ENCODE assay signal across 1 cellular context in the genomic region with DNA sequence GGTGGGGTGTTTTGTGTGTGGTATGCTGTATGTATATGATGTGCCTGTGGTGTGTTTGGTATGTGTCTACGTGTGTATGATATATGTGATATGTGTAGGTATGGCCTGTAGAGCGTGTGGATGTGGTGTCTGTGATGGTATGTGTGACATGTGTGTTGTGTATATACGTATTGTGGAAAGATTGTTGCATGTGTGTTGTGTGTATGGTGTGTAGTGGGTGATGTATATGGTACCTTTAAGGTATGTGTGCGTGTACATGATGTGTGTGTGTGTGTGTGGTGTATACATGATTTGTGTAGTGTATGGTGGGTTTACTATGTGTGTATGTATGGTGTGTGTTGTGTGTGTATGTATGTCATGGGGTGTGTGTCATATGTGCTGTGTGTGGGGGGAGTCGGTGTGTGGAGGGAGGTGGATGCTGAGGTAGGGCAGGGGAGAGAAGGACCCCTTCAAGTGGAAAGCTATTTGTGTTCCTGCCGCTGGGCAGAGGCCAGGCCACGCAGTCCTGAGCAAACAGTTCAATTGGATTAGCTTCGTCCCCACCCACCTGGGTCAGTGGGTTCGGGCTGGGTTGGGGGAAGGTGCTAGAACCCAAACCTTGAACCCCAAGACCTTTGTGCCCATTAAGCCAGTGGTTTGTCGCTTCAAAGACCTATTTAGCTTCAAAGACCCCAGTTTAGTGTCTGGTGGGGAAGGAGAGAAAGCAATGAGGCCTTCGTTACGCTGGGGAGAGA.
TF ChIP-seq lines count a peak whose summit lies in the region.

No MANE protein-coding gene starts in this region.

TF ChIP-seq in IMR-90, 13 proteins besides CTCF, POLR2A, EP300 and RAD21:
- TF ChIP-seq MAZ (IDR thresholded peaks at IDR 0.05; ENCODE audit: borderline replicate concordance, low read depth, low read length), result no peak
- TF ChIP-seq, protein P1, sequence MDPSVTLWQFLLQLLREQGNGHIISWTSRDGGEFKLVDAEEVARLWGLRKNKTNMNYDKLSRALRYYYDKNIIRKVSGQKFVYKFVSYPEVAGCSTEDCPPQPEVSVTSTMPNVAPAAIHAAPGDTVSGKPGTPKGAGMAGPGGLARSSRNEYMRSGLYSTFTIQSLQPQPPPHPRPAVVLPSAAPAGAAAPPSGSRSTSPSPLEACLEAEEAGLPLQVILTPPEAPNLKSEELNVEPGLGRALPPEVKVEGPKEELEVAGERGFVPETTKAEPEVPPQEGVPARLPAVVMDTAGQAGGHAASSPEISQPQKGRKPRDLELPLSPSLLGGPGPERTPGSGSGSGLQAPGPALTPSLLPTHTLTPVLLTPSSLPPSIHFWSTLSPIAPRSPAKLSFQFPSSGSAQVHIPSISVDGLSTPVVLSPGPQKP (IDR thresholded peaks at IDR 0.05; ENCODE audit: borderline replicate concordance, low read depth, low read length), result no peak
- no peak for TF ChIP-seq MAFK (IDR thresholded peaks at IDR 0.05; ENCODE audit: low read depth, low read length)
- TF ChIP-seq SMC3 (IDR thresholded peaks at IDR 0.05; ENCODE audit: low read depth, low read length), result no peak
- TF ChIP-seq RCOR1 (IDR thresholded peaks at IDR 0.05; ENCODE audit: insufficient replicate concordance, low read length), result no peak
- no peak for TF ChIP-seq FOS (IDR thresholded peaks at IDR 0.05; ENCODE audit: low read depth, low read length)
- TF ChIP-seq RFX5 (IDR thresholded peaks at IDR 0.05; ENCODE audit: low read depth, low read length), result no peak
- TF ChIP-seq NFE2L2 (IDR thresholded peaks at IDR 0.05; ENCODE audit: low read depth, low read length), result no peak
- no peak for TF ChIP-seq CEBPB (IDR thresholded peaks at IDR 0.05; ENCODE audit: low read depth, low read length)
- no peak for TF ChIP-seq BHLHE40 (IDR thresholded peaks at IDR 0.05; ENCODE audit: low read depth, low read length)
- TF ChIP-seq MXI1 (IDR thresholded peaks at IDR 0.05; ENCODE audit: borderline replicate concordance, low read depth, low read length), result no peak
